ENCODE assay signal across 8 cellular contexts in genomic region chr1:6580119-6580587, GRCh38. TPM values are rescaled to one million over a fixed set of nuclear protein-coding genes. Genes with fewer than 3 reads are reported as not detected.
A peak's percentile ranks its signal among the peaks of the same experiment; 100 is the strongest.
DNase-seq lines count a peak whose midpoint lies in the region; ATAC-seq, FAIRE-seq and TF ChIP-seq lines count a peak whose summit lies in the region.

No MANE protein-coding gene starts in this region.

- H3K36me3 Mint-ChIP-seq in effector memory CD8-positive, alpha-beta T cell (ENCODE audit: insufficient read depth), result peaks cover 21% of the 10 kb centered on the region
- H3K36me3 Mint-ChIP-seq in naive B cell, result no peaks in the 10 kb centered on the region

- H4K20me1 ChIP-seq in OCI-LY3 (ENCODE audit: insufficient read depth, low read length), result no peaks in the 10 kb centered on the region

- H3K4me1 Mint-ChIP-seq in effector memory CD8-positive, alpha-beta T cell (ENCODE audit: low read depth in 2 of 2), result peaks cover 35 to 40% of the 10 kb centered on the region in 2 donors
- peaks cover 24 to 49% (median 46%) of the 10 kb centered on the region in 3 donors for H3K4me1 Mint-ChIP-seq in naive B cell

- peak; percentile 40 for ATAC-seq in GM21528 (IDR thresholded peaks at IDR 0.05; ENCODE audit: low FRiP score, unreplicated experiment)
- ATAC-seq in effector memory CD8-positive, alpha-beta T cell (replicated peaks), result peak; percentile 5
- peak; percentile 32 to 34 for ATAC-seq in naive B cell (ENCODE audit: low read depth in 2 of 2)

- no peak for TF ChIP-seq POLR2A in GM12891 (IDR thresholded peaks at IDR 0.05; ENCODE audit: low read depth, low read length)

- H3K4me3 Mint-ChIP-seq in effector memory CD8-positive, alpha-beta T cell, result peak overlapping the region; percentile 94 to 96
- H3K4me3 Mint-ChIP-seq in naive B cell, result peak overlapping the region; percentile 84 to 99 (median 98)

- no peak for DNase-seq in effector memory CD8-positive, alpha-beta T cell
- DNase-seq in naive B cell (peak; percentile 35), GM12891 (ENCODE audit: insufficient read length, low spot score) (no peak), ecto neural progenitor cell (ENCODE audit: low spot score) (no peak), NCI-H2029 (lab: John Stamatoyannopoulos, UW) (no peak), NCI-H1092 (lab: John Stamatoyannopoulos, UW) (no peak)

- H3K27me3 Mint-ChIP-seq in effector memory CD8-positive, alpha-beta T cell, result no peaks in the 10 kb centered on the region
- no peaks in the 10 kb centered on the region for H3K27me3 Mint-ChIP-seq in naive B cell

- no peaks in the 10 kb centered on the region for H3K36me3 ChIP-seq in OCI-LY3 (replicated peaks; ENCODE audit: low read depth, low read length)

- peak overlapping the region; percentile 98 for H3K4me3 ChIP-seq in OCI-LY3 (ENCODE audit: low read length)

- no peaks in the 10 kb centered on the region for H3K9me3 ChIP-seq in OCI-LY3 (ENCODE audit: insufficient read depth, low read length)

- H3K4me2 ChIP-seq in OCI-LY3 (ENCODE audit: low read length), result peak overlapping the region; percentile 94

- H3K9me3 Mint-ChIP-seq in effector memory CD8-positive, alpha-beta T cell, result no peaks in the 10 kb centered on the region
- H3K9me3 Mint-ChIP-seq in naive B cell, result no peaks in the 10 kb centered on the region

- peak overlapping the region; percentile 82 for H3K9ac ChIP-seq in OCI-LY3 (ENCODE audit: low read length)

- FAIRE-seq in GM12891 (lab: Jason Lieb, UNC), result no peak

- peaks cover 13% of the 10 kb centered on the region for H3K4me1 ChIP-seq in OCI-LY3 (ENCODE audit: low read length)

- peaks cover 19% of the 10 kb centered on the region for H3K79me2 ChIP-seq in OCI-LY3 (ENCODE audit: low read length)

- peak overlapping the region; percentile 39 for H3K27ac ChIP-seq in OCI-LY3 (ENCODE audit: low read length)

- TF ChIP-seq CTCF in OCI-LY3 (IDR thresholded peaks at IDR 0.05; ENCODE audit: low read depth, low read length), result no peak

- no peak overlapping the region for H2AFZ ChIP-seq in OCI-LY3 (ENCODE audit: low read depth, low read length)

- peak overlapping the region; percentile 95 to 96 for H3K27ac Mint-ChIP-seq in effector memory CD8-positive, alpha-beta T cell
- peak overlapping the region; percentile 97 to 100 (median 98) for H3K27ac Mint-ChIP-seq in naive B cell

- H3K27me3 ChIP-seq in OCI-LY3 (ENCODE audit: low read depth, low read length), result no peaks in the 10 kb centered on the region

TF ChIP-seq in GM12891, 5 proteins besides CTCF, POLR2A, EP300 and RAD21:
- no peak for TF ChIP-seq POU2F2 (IDR thresholded peaks at IDR 0.05; ENCODE audit: low read depth, low read length)
- TF ChIP-seq PAX5 (IDR thresholded peaks at IDR 0.05; ENCODE audit: insufficient read depth, low read length, severe bottlenecking), result no peak
- no peak for TF ChIP-seq SPI1 (IDR thresholded peaks at IDR 0.05; ENCODE audit: low read depth, low read length)
- TF ChIP-seq TAF1 (IDR thresholded peaks at IDR 0.05; ENCODE audit: low read depth, low read length), result no peak; the same call in none of the 2 replicates

RNA-seq across cellular contexts. Expression of gene ZBTB48, which starts 0.4 kb away (rescaled TPM):
- 10 to 100 TPM; 13.3 to 30.2 (median 24.4) TPM for polyA plus RNA-seq in naive B cell (ENCODE audit: low read depth in 6 of 6)
- 14.1 TPM for polyA plus RNA-seq in GM12891 (2012; ENCODE audit: low read depth, missing spikeins)

RNA-seq across cellular contexts. Expression of gene KLHL21, which starts 22.5 kb away (rescaled TPM):
- polyA plus RNA-seq in naive B cell (ENCODE audit: low read depth in 6 of 6), result 10 to 100 TPM in 4 of 6 donors, 1 to 10 TPM in 2; 9.7 to 17.9 (median 10.5) TPM
- 6.0 TPM for polyA plus RNA-seq in GM12891 (2012; ENCODE audit: low read depth, missing spikeins)

RNA-seq across cellular contexts. Expression of gene TAS1R1, which starts 25.0 kb away (rescaled TPM):
- polyA plus RNA-seq in naive B cell (ENCODE audit: low read depth in 6 of 6), result under 1 TPM in 2 of 6 donors, not detected in 4; 0.16 to 0.22 TPM
- 0.21 TPM for polyA plus RNA-seq in GM12891 (2012; ENCODE audit: low read depth, missing spikeins)

RNA-seq across cellular contexts. Expression of gene NOL9, which starts 25.8 kb away (rescaled TPM):
- 10 to 100 TPM in 5 of 6 donors, 1 to 10 TPM in 1; 4.1 to 22.3 (median 18.4) TPM for polyA plus RNA-seq in naive B cell (ENCODE audit: low read depth in 6 of 6)
- polyA plus RNA-seq in GM12891 (2012; ENCODE audit: low read depth, missing spikeins), result 5.1 TPM

RNA-seq across cellular contexts. Expression of gene PHF13, which starts 33.4 kb away (rescaled TPM):
- polyA plus RNA-seq in naive B cell (ENCODE audit: low read depth in 6 of 6), result 1 to 10 TPM; 2.7 to 6.0 (median 4.2) TPM
- 11.0 TPM for polyA plus RNA-seq in GM12891 (2012; ENCODE audit: low read depth, missing spikeins)
